In the genomic region with DNA sequence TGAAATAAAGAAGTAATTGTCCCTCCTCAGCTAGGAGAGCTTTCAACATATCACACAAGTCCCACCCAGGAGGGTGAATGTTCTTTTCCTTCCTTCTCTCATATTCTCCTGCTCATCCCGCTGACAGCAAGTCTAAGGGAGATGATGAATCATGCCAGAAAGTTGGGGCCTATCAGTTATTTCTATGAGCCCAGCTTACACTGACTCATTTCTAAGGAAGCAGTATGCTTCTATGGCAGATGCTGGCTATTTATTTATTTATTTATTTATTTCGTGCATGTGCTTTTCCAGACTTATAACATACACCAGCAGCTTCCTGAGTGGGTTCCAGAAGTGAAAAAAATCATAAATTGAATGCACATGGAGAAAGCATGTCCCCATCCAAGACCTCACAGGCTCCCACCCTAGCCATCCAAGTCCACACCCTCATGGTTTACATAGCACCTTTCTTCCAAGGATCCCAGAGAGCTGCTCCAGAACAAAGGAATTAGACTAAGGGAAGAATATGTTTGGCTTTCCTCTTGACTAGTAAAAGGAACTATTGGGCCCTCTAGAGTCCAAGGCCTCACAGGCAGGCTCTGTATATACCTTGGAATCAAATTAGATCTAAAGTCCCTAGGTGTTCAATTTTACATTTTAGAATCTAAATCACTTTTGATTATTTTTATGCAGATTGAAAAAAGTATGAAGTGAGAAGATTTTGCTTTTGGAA, we compare ENCODE assay signal across 12 cellular contexts.
DNase-seq lines count a peak whose midpoint lies in the region; ATAC-seq and TF ChIP-seq lines count a peak whose summit lies in the region.
"Had no signal": no experiment of that assay in that cellular context is flagged by ENCODE, and none has a peak within 500 bp of the region (broad histone marks: within the 10 kb centered on the region; RNA-seq: fewer than 3 reads in every experiment).

No MANE protein-coding gene starts in this region.

- in situ Hi-C loops in astrocyte of the spinal cord (cut with HindIII; ENCODE audit: low sequenced_read_pairs) = no loop called here

- peaks cover 15% of the 10 kb centered on the region for H3K4me1 Mint-ChIP-seq in memory B cell

- H3K27me3 Mint-ChIP-seq in memory B cell = no peaks in the 10 kb centered on the region

- H3K27ac ChIP-seq in C4-2B = no peak overlapping the region
- H3K27ac ChIP-seq: Peyer's patch, upper lobe of left lung had no signal

- ATAC-seq in HG03432 (IDR thresholded peaks at IDR 0.05; ENCODE audit: unreplicated experiment) (peak; percentile 7), memory B cell (ENCODE audit: low read depth) (no peak), GM18870 (IDR thresholded peaks at IDR 0.05; ENCODE audit: unreplicated experiment) (no peak), GM18861 (IDR thresholded peaks at IDR 0.05; ENCODE audit: unreplicated experiment) (no peak), GM21381 (IDR thresholded peaks at IDR 0.05; ENCODE audit: unreplicated experiment) (no peak)

- TF ChIP-seq CTCF in C4-2B (conservative IDR thresholded peaks at IDR 0.05) = peak; percentile 23
- TF ChIP-seq CTCF in astrocyte of the spinal cord (IDR thresholded peaks at IDR 0.05; ENCODE audit: low read depth, low read length) = peak; percentile 37

- DNase-seq in astrocyte of the spinal cord (ENCODE audit: low read depth, low spot score) (peak; percentile 85), memory B cell (ENCODE audit: low spot score in 2 of 2) (no peak), activated gamma-delta T cell treated with Interleukin-2 at 50 U/mL for 16 hours (no peak)
- DNase-seq: activated T-cell treated with anti-CD3 and anti-CD28 coated beads, Interleukin-2, amount 50 U/mL, for 1 hour; Peyer's patch; stimulated activated CD4-positive, alpha-beta T cell treated with anti-CD3 and anti-CD28 coated beads, Interleukin-15, amount 100 ng/mL, for 24 hours; upper lobe of left lung had no signal

- H3K9me3 Mint-ChIP-seq in memory B cell = no peaks in the 10 kb centered on the region

- H3K27ac Mint-ChIP-seq in memory B cell = peak overlapping the region; percentile 18

- no peak overlapping the region for H3K4me3 Mint-ChIP-seq in memory B cell

- no peak overlapping the region for H3K4me3 ChIP-seq in astrocyte of the spinal cord (ENCODE audit: low read depth, low read length)
- H3K4me3 ChIP-seq: Peyer's patch, upper lobe of left lung had no signal

- H3K36me3 Mint-ChIP-seq in memory B cell = no peaks in the 10 kb centered on the region
